ENCODE assay signal across 21 cellular contexts in genomic region chrX:120781416-120781815, GRCh38.
A peak's percentile ranks its signal among the peaks of the same experiment; 100 is the strongest.
DNase-seq lines count a peak whose midpoint lies in the region; ATAC-seq, FAIRE-seq and TF ChIP-seq lines count a peak whose summit lies in the region.
"Had no signal": no experiment of that assay in that cellular context is flagged by ENCODE, and none has a peak within 500 bp of the region (broad histone marks: within the 10 kb centered on the region; RNA-seq: fewer than 3 reads in every experiment).

No MANE protein-coding gene starts in this region.

- H3K27ac Mint-ChIP-seq in activated naive CD4-positive, alpha-beta T cell treated with anti-CD3 and anti-CD28 coated beads, Interleukin-2, amount 50 U/mL, for 72 hours: no peak overlapping the region
- H3K27ac Mint-ChIP-seq: activated CD4-positive, alpha-beta memory T cell treated with anti-CD3 and anti-CD28 coated beads, Interleukin-2, amount 10 ng/mL, durations not matched to agents 7 days and 5 days; activated naive CD4-positive, alpha-beta T cell treated with anti-CD3 and anti-CD28 coated beads, Interleukin-2, amount 50 U/mL, for 24 hours; activated T-cell treated with anti-CD3 and anti-CD28 coated beads, Interleukin-2, amount 50 U/mL, for 24 hours; immature natural killer cell had no signal

- H3K27me3 ChIP-seq in bronchial epithelial cell (ENCODE audit: control insufficient read depth, insufficient read depth, low read length): no peaks in the 10 kb centered on the region
- H3K27me3 ChIP-seq: brain microvascular endothelial cell, neutrophil, SJSA1 had no signal

- peaks cover 0 to 1% of the 10 kb centered on the region in 2 donors for H3K9me3 Mint-ChIP-seq in activated naive CD4-positive, alpha-beta T cell treated with anti-CD3 and anti-CD28 coated beads, Interleukin-2, amount 50 U/mL, for 72 hours
- H3K9me3 Mint-ChIP-seq: activated naive CD4-positive, alpha-beta T cell treated with anti-CD3 and anti-CD28 coated beads, Interleukin-2, amount 50 U/mL, for 24 hours; CD8-positive, alpha-beta memory T cell; immature natural killer cell had no signal

- H3K36me3 ChIP-seq in bronchial epithelial cell (ENCODE audit: control insufficient read depth, insufficient read depth, low read length): no peaks in the 10 kb centered on the region
- H3K36me3 ChIP-seq: brain microvascular endothelial cell, heart left ventricle, neutrophil, SJSA1, WERI-Rb-1 had no signal

- no peak for TF ChIP-seq CTCF in bronchial epithelial cell (IDR thresholded peaks at IDR 0.05; ENCODE audit: insufficient read depth, low read length, severe bottlenecking)

- ATAC-seq in GM19395 (IDR thresholded peaks at IDR 0.05; ENCODE audit: unreplicated experiment): no peak
- no peak for ATAC-seq in activated naive CD4-positive, alpha-beta T cell treated with anti-CD3 and anti-CD28 coated beads, Interleukin-2, amount 50 U/mL, for 72 hours
- ATAC-seq: heart left ventricle had no signal

- H3K36me3 Mint-ChIP-seq in activated naive CD4-positive, alpha-beta T cell treated with anti-CD3 and anti-CD28 coated beads, Interleukin-2, amount 50 U/mL, for 72 hours: peaks cover 0 to 2% of the 10 kb centered on the region in 2 donors
- H3K36me3 Mint-ChIP-seq: activated naive CD4-positive, alpha-beta T cell treated with anti-CD3 and anti-CD28 coated beads, Interleukin-2, amount 50 U/mL, for 24 hours; CD8-positive, alpha-beta memory T cell; immature natural killer cell had no signal

- peak; percentile 25 for DNase-seq in DMS53 treated with DMSO at 0.1 percent for 48 hours (lab: John Stamatoyannopoulos, UW; ENCODE audit: unreplicated experiment)
- peak; percentile 34 for DNase-seq in LHCN-M2 (ENCODE audit: low read depth)
- peak; percentile 37 for DNase-seq in bronchial epithelial cell (ENCODE audit: low read depth)
- DNase-seq in iris pigment epithelial cell (ENCODE audit: low read depth): peak; percentile 80
- DNase-seq in activated naive CD4-positive, alpha-beta T cell treated with anti-CD3 and anti-CD28 coated beads, Interleukin-2, amount 50 U/mL, for 72 hours (ENCODE audit: low spot score in 2 of 2): no peak
- DNase-seq in activated T-cell treated with anti-CD3 and anti-CD28 coated beads, Interleukin-2, amount 50 U/mL, for 48 hours: no peak
- DNase-seq in hepatic stellate cell (ENCODE audit: low spot score): no peak
- DNase-seq: activated CD4-positive, alpha-beta memory T cell treated with anti-CD3 and anti-CD28 coated beads, Interleukin-2, amount 10 ng/mL, durations not matched to agents 7 days and 5 days; activated T-cell treated with anti-CD3 and anti-CD28 coated beads, Interleukin-2, amount 50 U/mL, for 24 hours; brain microvascular endothelial cell; CD8-positive, alpha-beta memory T cell; H7; heart left ventricle; immature natural killer cell; NCI-H187 treated with DMSO at 0.1 percent for 48 hours; substantia nigra; WERI-Rb-1 had no signal

- H3K4me3 ChIP-seq in bronchial epithelial cell (ENCODE audit: low read depth, low read length): no peak overlapping the region
- H3K4me3 ChIP-seq: heart left ventricle, SJSA1 had no signal

- no peak for FAIRE-seq in bronchial epithelial cell (lab: Jason Lieb, UNC)

Comparison
In these comparisons a context has a peak if more than half of its experiments do, and no peak if none do; other contexts are left out.
1. DNase-seq: peak in DMS53 treated with DMSO at 0.1 percent for 48 hours (single experiment), LHCN-M2 (single experiment), bronchial epithelial cell (single experiment) and iris pigment epithelial cell (single experiment); none in activated naive CD4-positive, alpha-beta T cell treated with anti-CD3 and anti-CD28 coated beads, Interleukin-2, amount 50 U/mL, for 72 hours (0 of 2), activated T-cell treated with anti-CD3 and anti-CD28 coated beads, Interleukin-2, amount 50 U/mL, for 48 hours (0 of 2) and hepatic stellate cell (single experiment).